10 cellular contexts compared by ENCODE assay signal in the genomic region with DNA sequence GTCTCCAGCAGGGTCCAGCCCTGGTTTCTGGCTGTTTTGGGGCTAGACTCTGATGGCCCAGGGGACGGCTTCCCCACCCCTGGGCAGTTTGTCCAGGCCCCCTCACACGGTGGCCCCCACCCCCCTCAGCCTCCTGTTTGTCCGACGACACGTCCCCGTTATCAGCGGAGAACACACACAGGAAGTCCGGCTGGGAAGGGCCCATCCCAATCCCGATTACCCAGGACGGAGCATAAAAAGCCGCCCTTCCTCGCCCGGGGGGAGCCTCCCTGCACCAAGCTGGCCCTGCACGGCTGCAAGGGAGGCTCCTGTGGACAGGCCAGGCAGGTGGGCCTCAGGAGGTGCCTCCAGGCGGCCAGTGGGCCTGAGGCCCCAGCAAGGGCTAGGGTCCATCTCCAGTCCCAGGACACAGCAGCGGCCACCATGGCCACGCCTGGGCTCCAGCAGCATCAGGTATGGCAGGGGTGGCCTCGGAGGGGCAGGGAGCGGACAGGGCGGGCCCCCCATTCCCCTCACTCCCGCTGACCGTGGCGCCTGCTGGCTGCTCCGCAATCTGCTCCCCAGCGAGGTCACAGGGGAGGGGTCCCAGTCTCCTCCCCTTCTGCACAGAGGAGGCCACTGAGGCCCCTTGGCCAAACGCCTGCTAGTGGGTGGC. TPM values are rescaled to one million over a fixed set of nuclear protein-coding genes. Genes with fewer than 3 reads are reported as not detected.
DNase-seq lines count a peak whose midpoint lies in the region; ATAC-seq and TF ChIP-seq lines count a peak whose summit lies in the region.
"Had no signal": no experiment of that assay in that cellular context is flagged by ENCODE, and none has a peak within 500 bp of the region (broad histone marks: within the 10 kb centered on the region; RNA-seq: fewer than 3 reads in every experiment).

TSS of gene EGFL7 (plus strand) at position 261 of the 655 bp plus-strand sequence. CDS start 5,367 bp downstream, outside the sequence.

- no peak within 1 kb of the TSS for H4K8ac ChIP-seq in trophoblast cell (ENCODE audit: low read depth, low read length)

- no peak for DNase-seq in A172 (ENCODE audit: low spot score)
- DNase-seq in WTC11 (ENCODE audit: low spot score): no peak
- DNase-seq in heart right ventricle: peak; percentile 79 to 91
- DNase-seq in trophoblast cell: no peak
- DNase-seq in NCI-H146 treated with DMSO at 0.1 percent for 48 hours (lab: John Stamatoyannopoulos, UW; ENCODE audit: unreplicated experiment): no peak
- DNase-seq in COLO668 (lab: John Stamatoyannopoulos, UW; ENCODE audit: unreplicated experiment): no peak
- DNase-seq in activated CD4-positive, alpha-beta T cell treated with anti-CD3 and anti-CD28 coated beads, Interleukin-2, amount 50 U/mL, for 1 hour: no peak
- DNase-seq in COLO829 (ENCODE audit: low spot score): no peak
- DNase-seq: naive B cell, NCI-H1694 treated with DMSO at 0.1 percent for 48 hours had no signal

- peaks cover 0 to 41% (median 11%) of the 10 kb centered on the region in 9 donors for H3K36me3 ChIP-seq in heart right ventricle
- H3K36me3 ChIP-seq in trophoblast cell (ENCODE audit: control insufficient read depth in 1 of 2, insufficient read depth in 2 of 2, low read length in 2 of 2): no peaks in the 10 kb centered on the region

- peak within 1 kb of the TSS; percentile 23 for H4K91ac ChIP-seq in trophoblast cell (ENCODE audit: low read depth, low read length)

- H3K27me3 ChIP-seq in heart right ventricle: peaks cover 0 to 94% (median 0%) of the 10 kb centered on the region in 7 donors
- peaks cover 5% of the 10 kb centered on the region for H3K27me3 ChIP-seq in trophoblast cell (ENCODE audit: insufficient read depth, low read length)

- no peak within 1 kb of the TSS for H3K27ac Mint-ChIP-seq in WTC11
- H3K27ac Mint-ChIP-seq: naive B cell had no signal

- no peaks in the 10 kb centered on the region for H3K36me3 Mint-ChIP-seq in WTC11
- H3K36me3 Mint-ChIP-seq: naive B cell had no signal

- H4K12ac ChIP-seq in trophoblast cell (ENCODE audit: low read depth, low read length): no peak within 1 kb of the TSS

- H3K9me3 ChIP-seq in heart right ventricle (no peaks in the 10 kb centered on the region), trophoblast cell (ENCODE audit: insufficient read depth, low read depth, low read length) (peaks cover 2% of the 10 kb centered on the region)

- peaks cover 0 to 37% (median 13%) of the 10 kb centered on the region in 9 donors for H3K4me1 ChIP-seq in heart right ventricle
- peaks cover 3 to 5% of the 10 kb centered on the region in 2 experiments for H3K4me1 ChIP-seq in trophoblast cell (ENCODE audit: control insufficient read depth in 1 of 2, insufficient read depth in 2 of 2, low read length in 2 of 2)

- intact Hi-C loops in heart right ventricle (cut with DNase I): loop anchor here in 5 of 10 donors (1.0 to 2.0 kb wide), 2 partner anchors 16 to 18 kb away; no protein-coding TSS in a partner anchor

- peaks cover 3% of the 10 kb centered on the region for H3K79me1 ChIP-seq in trophoblast cell (ENCODE audit: low read length)

- H2BK120ac ChIP-seq in trophoblast cell (ENCODE audit: insufficient read depth, low read length, poor library complexity): no peak within 1 kb of the TSS

- no peak within 1 kb of the TSS for H3K4me2 ChIP-seq in trophoblast cell (ENCODE audit: low read length)

- H3K27ac ChIP-seq in heart right ventricle: peak within 1 kb of the TSS; percentile 92 to 99 (median 96)
- H3K27ac ChIP-seq in trophoblast cell (ENCODE audit: low read depth, low read length): no peak within 1 kb of the TSS

- H3K4ac ChIP-seq in trophoblast cell (ENCODE audit: low read depth, low read length): no peak within 1 kb of the TSS

- WGBS in heart right ventricle, 2 donors: 47 to 68% methylated on average over 26 of the region's 26 CpGs
- WGBS in trophoblast cell (ENCODE audit: extremely low coverage, insufficient coverage, insufficient read length): no CpG with 5 or more reads among the region's 26 CpGs

- no peak within 1 kb of the TSS for H3K4me3 Mint-ChIP-seq in WTC11

- peaks cover 3% of the 10 kb centered on the region; the same call in 1 of the 2 replicates for H3K4me1 Mint-ChIP-seq in WTC11

- H3K23ac ChIP-seq in trophoblast cell (ENCODE audit: low read length): no peak within 1 kb of the TSS

- H2AK5ac ChIP-seq in trophoblast cell (ENCODE audit: low read length): no peak within 1 kb of the TSS

- POLR2A ChIA-PET in WTC11 (lab: Charles Lee): no interaction called here

- H2BK5ac ChIP-seq in trophoblast cell (ENCODE audit: low read depth, low read length, poor library complexity): no peak within 1 kb of the TSS

- ATAC-seq in WTC11: no peak
- ATAC-seq in heart right ventricle: peak; percentile 43 to 77 (median 70)

- H3K14ac ChIP-seq in trophoblast cell (ENCODE audit: low read length): no peak within 1 kb of the TSS

- no peaks in the 10 kb centered on the region for H3K79me2 ChIP-seq in trophoblast cell (ENCODE audit: control insufficient read depth, insufficient read depth, low read length, poor library complexity)

- TF ChIP-seq CTCF in WTC11 (IDR thresholded peaks at IDR 0.05) (no peak), heart right ventricle (IDR thresholded peaks at IDR 0.05) (no peak)

- no peak within 1 kb of the TSS for H2AFZ ChIP-seq in trophoblast cell (ENCODE audit: insufficient read depth, low read length, poor library complexity)

- CTCF ChIA-PET in WTC11 (lab: Charles Lee): interaction anchor here (2.4 kb wide), 1 partner anchor 9 kb away, joined by 16 read pairs; no protein-coding TSS in a partner anchor

- H3K4me3 ChIP-seq in heart right ventricle (peak within 1 kb of the TSS; percentile 57 to 83 (median 76)), trophoblast cell (ENCODE audit: low read depth, low read length) (peak within 1 kb of the TSS; percentile 7)

- no peak within 1 kb of the TSS for H3K18ac ChIP-seq in trophoblast cell (ENCODE audit: low read length)

- H3K27me3 Mint-ChIP-seq in WTC11 (ENCODE audit: low read depth): no peaks in the 10 kb centered on the region; the same call in 1 of the 2 replicates

- no peak within 1 kb of the TSS for H3K9ac ChIP-seq in trophoblast cell (ENCODE audit: low read length)

- no peaks in the 10 kb centered on the region for H3K9me3 Mint-ChIP-seq in WTC11

- H2BK12ac ChIP-seq in trophoblast cell (ENCODE audit: low read length): no peak within 1 kb of the TSS

TF ChIP-seq in WTC11, 78 proteins besides CTCF, POLR2A, EP300 and RAD21 (continues in another document):
- no peak for TF ChIP-seq EMX1 (CRISPR knock-in tag; IDR thresholded peaks at IDR 0.05)
- no peak for TF ChIP-seq NR2C2 (CRISPR knock-in tag; IDR thresholded peaks at IDR 0.05)
- no peak for TF ChIP-seq FOXP1 (CRISPR knock-in tag; IDR thresholded peaks at IDR 0.05; ENCODE audit: borderline replicate concordance)
- TF ChIP-seq, protein P1, sequence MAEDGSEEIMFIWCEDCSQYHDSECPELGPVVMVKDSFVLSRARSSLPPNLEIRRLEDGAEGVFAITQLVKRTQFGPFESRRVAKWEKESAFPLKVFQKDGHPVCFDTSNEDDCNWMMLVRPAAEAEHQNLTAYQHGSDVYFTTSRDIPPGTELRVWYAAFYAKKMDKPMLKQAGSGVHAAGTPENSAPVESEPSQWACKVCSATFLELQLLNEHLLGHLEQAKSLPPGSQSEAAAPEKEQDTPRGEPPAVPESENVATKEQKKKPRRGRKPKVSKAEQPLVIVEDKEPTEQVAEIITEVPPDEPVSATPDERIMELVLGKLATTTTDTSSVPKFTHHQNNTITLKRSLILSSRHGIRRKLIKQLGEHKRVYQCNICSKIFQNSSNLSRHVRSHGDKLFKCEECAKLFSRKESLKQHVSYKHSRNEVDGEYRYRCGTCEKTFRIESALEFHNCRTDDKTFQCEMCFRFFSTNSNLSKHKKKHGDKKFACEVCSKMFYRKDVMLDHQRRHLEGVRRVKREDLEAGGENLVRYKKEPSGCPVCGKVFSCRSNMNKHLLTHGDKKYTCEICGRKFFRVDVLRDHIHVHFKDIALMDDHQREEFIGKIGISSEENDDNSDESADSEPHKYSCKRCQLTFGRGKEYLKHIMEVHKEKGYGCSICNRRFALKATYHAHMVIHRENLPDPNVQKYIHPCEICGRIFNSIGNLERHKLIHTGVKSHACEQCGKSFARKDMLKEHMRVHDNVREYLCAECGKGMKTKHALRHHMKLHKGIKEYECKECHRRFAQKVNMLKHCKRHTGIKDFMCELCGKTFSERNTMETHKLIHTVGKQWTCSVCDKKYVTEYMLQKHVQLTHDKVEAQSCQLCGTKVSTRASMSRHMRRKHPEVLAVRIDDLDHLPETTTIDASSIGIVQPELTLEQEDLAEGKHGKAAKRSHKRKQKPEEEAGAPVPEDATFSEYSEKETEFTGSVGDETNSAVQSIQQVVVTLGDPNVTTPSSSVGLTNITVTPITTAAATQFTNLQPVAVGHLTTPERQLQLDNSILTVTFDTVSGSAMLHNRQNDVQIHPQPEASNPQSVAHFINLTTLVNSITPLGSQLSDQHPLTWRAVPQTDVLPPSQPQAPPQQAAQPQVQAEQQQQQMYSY (CRISPR knock-in tag; IDR thresholded peaks at IDR 0.05): no peak
- no peak for TF ChIP-seq ZNF423 (CRISPR knock-in tag; IDR thresholded peaks at IDR 0.05)
- no peak for TF ChIP-seq SMAD3 (CRISPR knock-in tag; IDR thresholded peaks at IDR 0.05; ENCODE audit: borderline replicate concordance)
- TF ChIP-seq ZBTB21 (CRISPR knock-in tag; IDR thresholded peaks at IDR 0.05; ENCODE audit: borderline replicate concordance): no peak
- TF ChIP-seq, protein P2, sequence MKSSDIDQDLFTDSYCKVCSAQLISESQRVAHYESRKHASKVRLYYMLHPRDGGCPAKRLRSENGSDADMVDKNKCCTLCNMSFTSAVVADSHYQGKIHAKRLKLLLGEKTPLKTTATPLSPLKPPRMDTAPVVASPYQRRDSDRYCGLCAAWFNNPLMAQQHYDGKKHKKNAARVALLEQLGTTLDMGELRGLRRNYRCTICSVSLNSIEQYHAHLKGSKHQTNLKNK (CRISPR knock-in tag; IDR thresholded peaks at IDR 0.05): no peak

RNA-seq across cellular contexts. Expression of gene EGFL7, which starts in this region (rescaled TPM):
- total RNA-seq in A172 (2014; rRNA removed; shearing (Covaris generic)): 110 and 127 TPM in 2 replicates
- total RNA-seq in WTC11 (2021): 54.6 to 64.9 TPM (median 62.8 TPM) in 3 replicates
- 100 to 1,000 TPM in 5 of 10 donors, 10 to 100 TPM in 5; 68.6 to 115 (median 99.6) TPM for total RNA-seq in heart right ventricle
- 100 to 1,000 TPM; 160 to 377 TPM for polyA plus RNA-seq in heart right ventricle
- 29.6 and 29.9 TPM in 2 replicates for polyA plus RNA-seq in trophoblast cell (2013)

Comparison
In these comparisons a context has a peak if more than half of its experiments do, and no peak if none do; other contexts are left out.
1. DNase-seq: peak in heart right ventricle (2 of 2); none in A172 (single experiment), WTC11 (single experiment), trophoblast cell (0 of 2), NCI-H146 treated with DMSO at 0.1 percent for 48 hours (single experiment), COLO668 (single experiment), activated CD4-positive, alpha-beta T cell treated with anti-CD3 and anti-CD28 coated beads, Interleukin-2, amount 50 U/mL, for 1 hour (single experiment) and COLO829 (single experiment).